Comparison of ENCODE assay signal across 11 cellular contexts in the genomic region with DNA sequence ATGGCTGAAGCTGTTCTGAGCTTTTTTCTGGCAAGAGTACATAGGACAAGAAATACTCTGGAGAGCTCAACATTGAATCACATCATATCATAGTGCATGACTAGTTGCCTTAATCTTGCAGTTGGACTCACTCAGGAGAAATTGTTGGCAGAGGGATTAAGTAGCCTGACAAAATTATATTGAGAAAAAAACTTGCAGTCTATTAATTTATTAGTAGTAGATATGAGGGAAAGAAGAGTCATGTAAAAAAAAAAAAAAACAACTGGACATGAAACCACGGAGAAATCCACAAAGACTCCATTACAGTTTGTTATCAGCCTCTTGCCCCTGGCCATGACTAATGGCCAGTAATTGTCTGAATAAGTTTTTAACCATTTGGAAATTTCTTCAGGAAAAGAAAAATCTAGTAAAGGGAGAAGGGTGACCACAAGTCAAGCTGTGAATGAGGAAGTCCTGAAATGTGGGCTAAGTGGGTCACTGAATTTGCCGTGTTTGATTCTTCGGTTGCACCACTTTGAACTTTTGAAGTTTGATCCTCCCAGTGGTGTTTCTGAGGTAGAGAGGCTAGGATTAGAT. TPM values are rescaled to one million over a fixed set of nuclear protein-coding genes. Genes with fewer than 3 reads are reported as not detected.
DNase-seq lines count a peak whose midpoint lies in the region; ATAC-seq and TF ChIP-seq lines count a peak whose summit lies in the region.
"Had no signal": no experiment of that assay in that cellular context is flagged by ENCODE, and none has a peak within 500 bp of the region (broad histone marks: within the 10 kb centered on the region; RNA-seq: fewer than 3 reads in every experiment).

No MANE protein-coding gene starts in this region.

- H3K9me3 Mint-ChIP-seq in endodermal cell: peaks cover 61% of the 10 kb centered on the region
- H3K9me3 Mint-ChIP-seq in activated T-cell treated with anti-CD3 and anti-CD28 coated beads, Interleukin-2, amount 50 U/mL, for 4 hours: no peaks in the 10 kb centered on the region

- ATAC-seq in right lobe of liver: peak in 3 of 4 donors; percentile 7 to 42 (median 15)
- ATAC-seq in GM18520 (IDR thresholded peaks at IDR 0.05; ENCODE audit: unreplicated experiment): no peak
- no peak for ATAC-seq in activated T-cell treated with anti-CD3 and anti-CD28 coated beads, Interleukin-2, amount 50 U/mL, for 4 hours
- ATAC-seq: left colon had no signal

- no peaks in the 10 kb centered on the region for H3K36me3 Mint-ChIP-seq in endodermal cell (ENCODE audit: low read depth)
- H3K36me3 Mint-ChIP-seq in activated T-cell treated with anti-CD3 and anti-CD28 coated beads, Interleukin-2, amount 50 U/mL, for 4 hours (ENCODE audit: insufficient read depth): no peaks in the 10 kb centered on the region

- no peak overlapping the region for H3K4me3 Mint-ChIP-seq in endodermal cell
- H3K4me3 Mint-ChIP-seq in activated T-cell treated with anti-CD3 and anti-CD28 coated beads, Interleukin-2, amount 50 U/mL, for 4 hours: no peak overlapping the region

- H3K36me3 ChIP-seq in adipocyte (ENCODE audit: control insufficient read depth, insufficient read depth, low read length, severe bottlenecking): peaks cover 19% of the 10 kb centered on the region
- H3K36me3 ChIP-seq in right lobe of liver: no peaks in the 10 kb centered on the region
- H3K36me3 ChIP-seq in endodermal cell (ENCODE audit: control insufficient read depth, insufficient read depth, low read length): no peaks in the 10 kb centered on the region
- H3K36me3 ChIP-seq: upper lobe of left lung had no signal

- H3K27me3 Mint-ChIP-seq in endodermal cell (ENCODE audit: insufficient read depth): no peaks in the 10 kb centered on the region
- no peaks in the 10 kb centered on the region for H3K27me3 Mint-ChIP-seq in activated T-cell treated with anti-CD3 and anti-CD28 coated beads, Interleukin-2, amount 50 U/mL, for 4 hours (ENCODE audit: low read depth)

- intact Hi-C loops in right lobe of liver (cut with DNase I): no loop called here

- DNase-seq in AG10803 (ENCODE audit: low read depth) (peak; percentile 51), HT1080 (ENCODE audit: low read depth) (peak; percentile 57), adipocyte (ENCODE audit: low read depth) (peak; percentile 48), right lobe of liver (no peak), T-helper 9 cell (no peak), endodermal cell (no peak)
- no peak for DNase-seq in activated T-cell treated with anti-CD3 and anti-CD28 coated beads, Interleukin-2, amount 50 U/mL, for 4 hours
- DNase-seq: left colon, upper lobe of left lung had no signal

- peaks cover 61% of the 10 kb centered on the region for H3K4me1 ChIP-seq in adipocyte (ENCODE audit: control insufficient read depth, insufficient read depth, low read length)
- H3K4me1 ChIP-seq in right lobe of liver: peaks cover 0 to 21% (median 3%) of the 10 kb centered on the region in 4 donors
- no peaks in the 10 kb centered on the region for H3K4me1 ChIP-seq in endodermal cell (ENCODE audit: control insufficient read depth, insufficient read depth, low read length)

- no peak overlapping the region for H3K4me3 ChIP-seq in AG10803 (ENCODE audit: low read length)
- H3K4me3 ChIP-seq in adipocyte (ENCODE audit: low read length): no peak overlapping the region
- H3K4me3 ChIP-seq in right lobe of liver: no peak overlapping the region
- no peak overlapping the region for H3K4me3 ChIP-seq in endodermal cell (ENCODE audit: low read length)
- H3K4me3 ChIP-seq: SK-N-MC, upper lobe of left lung had no signal

- H3K9ac ChIP-seq in adipocyte (ENCODE audit: low read length) (peak overlapping the region; percentile 48), endodermal cell (ENCODE audit: extremely low read depth, low read length, poor library complexity, severe bottlenecking) (no peak overlapping the region)

- WGBS in right lobe of liver (ENCODE audit: insufficient coverage, low coverage, low lambda C conversion rate, missing lambda C conversion rate): 26% methylated on average over 3 of the region's 3 CpGs
- WGBS in endodermal cell (ENCODE audit: insufficient coverage in 1 of 2, insufficient read length in 1 of 2), 2 experiments: 91% methylated on average over 3 of the region's 3 CpGs; no CpG with 5 or more reads in 1 of the 2 experiments

- no peaks in the 10 kb centered on the region for H3K9me3 ChIP-seq in adipocyte (ENCODE audit: control insufficient read depth, low read length)
- no peaks in the 10 kb centered on the region for H3K9me3 ChIP-seq in right lobe of liver
- no peaks in the 10 kb centered on the region for H3K9me3 ChIP-seq in endodermal cell (ENCODE audit: control insufficient read depth, low read length)
- H3K9me3 ChIP-seq: upper lobe of left lung had no signal

- TF ChIP-seq POLR2A in right lobe of liver (IDR thresholded peaks at IDR 0.05): no peak

- H3K27me3 ChIP-seq in adipocyte (replicated peaks; ENCODE audit: control insufficient read depth, insufficient read depth, low read length): no peaks in the 10 kb centered on the region
- H3K27me3 ChIP-seq in right lobe of liver: no peaks in the 10 kb centered on the region
- no peaks in the 10 kb centered on the region for H3K27me3 ChIP-seq in endodermal cell (ENCODE audit: control insufficient read depth, insufficient read depth, low read length, poor library complexity, severe bottlenecking)
- H3K27me3 ChIP-seq: upper lobe of left lung had no signal

- TF ChIP-seq CTCF in AG10803 (conservative IDR thresholded peaks at IDR 0.05; ENCODE audit: low read length) (no peak), right lobe of liver (IDR thresholded peaks at IDR 0.05) (no peak), endodermal cell (conservative IDR thresholded peaks at IDR 0.05) (no peak)

- H3K27ac ChIP-seq in right lobe of liver (no peak overlapping the region), endodermal cell (ENCODE audit: low read depth, low read length) (no peak overlapping the region)
- H3K27ac ChIP-seq: SK-N-MC had no signal

- H3K4me1 Mint-ChIP-seq in endodermal cell: no peaks in the 10 kb centered on the region
- H3K4me1 Mint-ChIP-seq in activated T-cell treated with anti-CD3 and anti-CD28 coated beads, Interleukin-2, amount 50 U/mL, for 4 hours (ENCODE audit: low read depth): peaks cover 33% of the 10 kb centered on the region

- H3K27ac Mint-ChIP-seq in endodermal cell: no peak overlapping the region

RNA-seq across cellular contexts. Expression of a gene that starts 45.6 kb away (rescaled TPM):
- total RNA-seq in HT1080 (2014; rRNA removed; shearing (Covaris generic)): 87.9 and 97.2 TPM in 2 replicates
- 177 and 207 TPM in 2 replicates for polyA plus RNA-seq in HT1080 (2015; cell fraction: cytosol; rRNA removed)
- polyA plus RNA-seq in HT1080 (2015; cell fraction: nucleus; rRNA removed): 91.7 and 98.3 TPM in 2 replicates
- total RNA-seq in right lobe of liver (10 to 100 TPM in 5 of 6 experiments, 1 to 10 TPM in 1; 8.0 to 27.6 (median 18.5) TPM), endodermal cell (10 to 100 TPM in 1 of 2 donors, 1 to 10 TPM in 1; 3.7 to 19.3 TPM)
- polyA plus RNA-seq in endodermal cell (2013, experiment 1 of 2): 67.3 TPM
- polyA plus RNA-seq in endodermal cell (2013, experiment 2 of 2): 62.2 TPM
- 10 to 100 TPM in 1 of 3 donors, 1 to 10 TPM in 2; 7.0 to 13.1 (median 8.8) TPM for total RNA-seq in activated T-cell treated with anti-CD3 and anti-CD28 coated beads, Interleukin-2, amount 50 U/mL, for 4 hours

RNA-seq across cellular contexts. Expression of a gene that starts 58.3 kb away (rescaled TPM):
- total RNA-seq in HT1080 (2014; rRNA removed; shearing (Covaris generic)): 29.2 and 34.7 TPM in 2 replicates
- 20.4 and 23.9 TPM in 2 replicates for polyA plus RNA-seq in HT1080 (2015; cell fraction: cytosol; rRNA removed)
- polyA plus RNA-seq in HT1080 (2015; cell fraction: nucleus; rRNA removed): 41.4 and 47.9 TPM in 2 replicates
- total RNA-seq in right lobe of liver (1 to 10 TPM; 2.4 to 5.4 (median 4.1) TPM), endodermal cell (10 to 100 TPM; 12.3 to 14.2 TPM)
- 12.3 TPM for polyA plus RNA-seq in endodermal cell (2013, experiment 1 of 2)
- 10.4 TPM for polyA plus RNA-seq in endodermal cell (2013, experiment 2 of 2)
- 10 to 100 TPM; 16.9 to 20.4 (median 19.4) TPM for total RNA-seq in activated T-cell treated with anti-CD3 and anti-CD28 coated beads, Interleukin-2, amount 50 U/mL, for 4 hours

Comparison
In these comparisons a context has a peak if more than half of its experiments do, and no peak if none do; other contexts are left out.
1. DNase-seq: peak in AG10803 (single experiment), HT1080 (single experiment) and adipocyte (single experiment); none in right lobe of liver (0 of 3), T-helper 9 cell (single experiment), endodermal cell (single experiment) and activated T-cell treated with anti-CD3 and anti-CD28 coated beads, Interleukin-2, amount 50 U/mL, for 4 hours (single experiment).
2. ATAC-seq: peak in right lobe of liver (3 of 4); none in GM18520 (single experiment) and activated T-cell treated with anti-CD3 and anti-CD28 coated beads, Interleukin-2, amount 50 U/mL, for 4 hours (0 of 2).